17 cellular contexts compared by ENCODE assay signal in genomic region chr12:3214508-3215365, GRCh38.
DNase-seq lines count a peak whose midpoint lies in the region; ATAC-seq, FAIRE-seq and TF ChIP-seq lines count a peak whose summit lies in the region.
"Had no signal": no experiment of that assay in that cellular context is flagged by ENCODE, and none has a peak within 500 bp of the region (broad histone marks: within the 10 kb centered on the region; RNA-seq: fewer than 3 reads in every experiment).

No MANE protein-coding gene starts in this region.

- peak overlapping the region; percentile 69 for H3K18ac ChIP-seq in neuronal stem cell (ENCODE audit: low read length)

- WGBS in K562 (ENCODE audit: insufficient coverage, low coverage, missing lambda C conversion rate) = 0% methylated on average over 16 of the region's 21 CpGs
- no CpG with 5 or more reads among the region's 21 CpGs for WGBS in neuronal stem cell (ENCODE audit: extremely low coverage in 2 of 2, insufficient read length in 2 of 2, insufficient replicate concordance in 1 of 2), 2 donors

- TF ChIP-seq RAD21 in K562 (CRISPR knock-in tag; conservative IDR thresholded peaks at IDR 0.05 in 1 of 2, IDR thresholded peaks at IDR 0.05 in 1 of 2) = no peak

- CTCF ChIA-PET in K562 (lab: Yijun Ruan, JAX; ENCODE audit: low intra/inter-chr PET ratio) = no interaction called here

- H3K4me1 ChIP-seq in K562 (replicated peaks in 1 of 2; ENCODE audit: control insufficient read depth in 2 of 2, insufficient read depth in 2 of 2, low read length in 2 of 2) = no peaks in the 10 kb centered on the region
- H3K4me1 ChIP-seq in neuronal stem cell (ENCODE audit: control insufficient read depth in 2 of 2, insufficient read depth in 1 of 2, low read depth in 1 of 2, low read length in 2 of 2) = peaks cover 30 to 39% of the 10 kb centered on the region in 2 donors

- H3K79me1 ChIP-seq in neuronal stem cell (ENCODE audit: low read depth, low read length) = no peaks in the 10 kb centered on the region

- no peak for TF ChIP-seq CTCF in K562 (IDR thresholded peaks at IDR 0.05 in 2 of 3, conservative IDR thresholded peaks at IDR 0.05 in 1 of 3; ENCODE audit: insufficient read depth in 2 of 3, low read depth in 1 of 3, low read length in 3 of 3)

- H3K9me3 ChIP-seq in K562 (replicated peaks; ENCODE audit: control insufficient read depth, insufficient read depth, low read depth, low read length) (no peaks in the 10 kb centered on the region), neuronal stem cell (replicated peaks in 1 of 2; ENCODE audit: control insufficient read depth in 2 of 2, insufficient read depth in 1 of 2, low read depth in 1 of 2, low read length in 2 of 2) (no peaks in the 10 kb centered on the region)
- H3K9me3 ChIP-seq: mucosa of descending colon, testis had no signal

- H2AFZ ChIP-seq in K562 (ENCODE audit: low read depth, low read length) (no peak overlapping the region), neuronal stem cell (ENCODE audit: low read length) (no peak overlapping the region)

- no peak overlapping the region for H2BK15ac ChIP-seq in neuronal stem cell (ENCODE audit: low read length)

- H3K4me3 ChIP-seq in K562 = no peak overlapping the region
- no peak overlapping the region for H3K4me3 ChIP-seq in neuronal stem cell (ENCODE audit: low read length in 2 of 2)
- H3K4me3 ChIP-seq: mucosa of descending colon, testis had no signal

- H3K14ac ChIP-seq in neuronal stem cell (ENCODE audit: low read length) = no peak overlapping the region

- no peak overlapping the region for H4K8ac ChIP-seq in neuronal stem cell (ENCODE audit: low read depth, low read length)

- FAIRE-seq in K562 (lab: Jason Lieb, UNC) = no peak
- FAIRE-seq: GM12892 had no signal

- H2BK5ac ChIP-seq in neuronal stem cell (ENCODE audit: low read length) = no peak overlapping the region

- no peaks in the 10 kb centered on the region for H3K36me3 ChIP-seq in K562 (ENCODE audit: control insufficient read depth, insufficient read depth, low read length)
- no peaks in the 10 kb centered on the region for H3K36me3 ChIP-seq in neuronal stem cell (replicated peaks in 1 of 2; ENCODE audit: control insufficient read depth in 2 of 2, insufficient read depth in 2 of 2, low read length in 2 of 2)

- no peak overlapping the region for H3K23ac ChIP-seq in neuronal stem cell (ENCODE audit: low read depth, low read length, poor library complexity)

- 0 out of 3 replicates have a peak, but pooled peaks have one; percentile 26 for ATAC-seq in K562
- ATAC-seq: mucosa of descending colon, Panc1, sciatic nerve had no signal

- no peaks in the 10 kb centered on the region for H4K20me1 ChIP-seq in K562 (replicated peaks; ENCODE audit: control insufficient read depth, insufficient read depth, low read length)

- no peak overlapping the region for H2BK120ac ChIP-seq in neuronal stem cell (ENCODE audit: low read depth, low read length)

- no peaks in the 10 kb centered on the region for H3K79me2 ChIP-seq in K562 (ENCODE audit: control insufficient read depth, insufficient read depth, low read length)

- no peak overlapping the region for H2BK12ac ChIP-seq in neuronal stem cell (ENCODE audit: low read length)

- no peak for TF ChIP-seq POLR2A in K562 (conservative IDR thresholded peaks at IDR 0.05)

- in situ Hi-C loops in K562 (cut with MboI) = no loop called here

- H3K9ac ChIP-seq in K562 (ENCODE audit: insufficient read depth in 1 of 2, low read depth in 2 of 2, low read length in 2 of 2) (no peak overlapping the region), neuronal stem cell (ENCODE audit: low read depth, low read length, poor library complexity) (no peak overlapping the region)

- POLR2A ChIA-PET in K562 (lab: Yijun Ruan, JAX) = interaction anchor here (0.6 to 1.3 kb wide), 3 partner anchors 8 to 11 kb away, joined by 3 to 4 read pairs (median 4); no protein-coding TSS in a partner anchor

- peak; percentile 59 for DNase-seq in NCI-H2029 (lab: John Stamatoyannopoulos, UW)
- DNase-seq in NCI-H2029 treated with DMSO at 0.1 percent for 48 hours (lab: John Stamatoyannopoulos, UW) = no peak
- DNase-seq in NCI-H1694 treated with DMSO at 0.1 percent for 48 hours (lab: John Stamatoyannopoulos, UW) = peak; percentile 28
- peak in 2 of 4 experiments; percentile 15 for DNase-seq in K562 (ENCODE audit: extremely low read depth in 1 of 4, low spot score in 3 of 4)
- no peak for DNase-seq in neuronal stem cell (ENCODE audit: low spot score)
- no peak for DNase-seq in HPDE6-E6E7 (ENCODE audit: extremely low spot score)
- no peak for DNase-seq in cerebellar nuclear complex (lab: John Stamatoyannopoulos, UW)
- DNase-seq in HCEC 1CT = no peak
- DNase-seq: 8988T; activated CD8-positive, alpha-beta memory T cell treated with anti-CD3 and anti-CD28 coated beads, Interleukin-2, amount 50 U/mL, for 4 hours; HFFc6; mucosa of descending colon; T-helper 9 cell; testis had no signal

- peak overlapping the region; percentile 2 for H2AK5ac ChIP-seq in neuronal stem cell (ENCODE audit: low read depth, low read length)

- no peak for TF ChIP-seq EP300 in K562 (IDR thresholded peaks at IDR 0.05; ENCODE audit: low read length)

- no TSS peak for BruUV-seq in K562 (replicated peaks; lab: Mats Ljungman, UMichigan)

- H3K27ac ChIP-seq in K562 (ENCODE audit: extremely low read depth, low read depth, low read length) = no peak overlapping the region
- no peak overlapping the region for H3K27ac ChIP-seq in neuronal stem cell (replicated peaks; ENCODE audit: low read length)
- H3K27ac ChIP-seq: testis had no signal

- H3K9me1 ChIP-seq in K562 (ENCODE audit: control insufficient read depth, insufficient read depth, low read length) = no peaks in the 10 kb centered on the region

- no peak overlapping the region for H3K4me2 ChIP-seq in K562 (ENCODE audit: insufficient read depth, low read length)
- peak overlapping the region; percentile 55 for H3K4me2 ChIP-seq in neuronal stem cell (ENCODE audit: insufficient read depth, low read length, poor library complexity, severe bottlenecking)

- no peak overlapping the region for H4K91ac ChIP-seq in neuronal stem cell (ENCODE audit: low read depth, low read length, poor library complexity)

- H3K4ac ChIP-seq in neuronal stem cell (ENCODE audit: low read length) = no peak overlapping the region

- H3K27me3 ChIP-seq in K562 (ENCODE audit: control insufficient read depth in 2 of 2, insufficient read depth in 2 of 2, low read length in 2 of 2) (peaks cover 3 to 22% of the 10 kb centered on the region in 2 experiments; a peak in 3 of 5 replicates), neuronal stem cell (ENCODE audit: control insufficient read depth in 3 of 3, insufficient read depth in 3 of 3, low read depth in 1 of 3, low read length in 3 of 3) (no peaks in the 10 kb centered on the region)
- H3K27me3 ChIP-seq: testis had no signal

- intact Hi-C loops in K562 (cut with micrococcal nuclease) = no loop called here

TF ChIP-seq in K562, 482 proteins besides CTCF, POLR2A, EP300 and RAD21:
- TF ChIP-seq ZNF436 (CRISPR knock-in tag; IDR thresholded peaks at IDR 0.05) (no peak), CREB5 (CRISPR knock-in tag; IDR thresholded peaks at IDR 0.05) (no peak), RBM14 (IDR thresholded peaks at IDR 0.05; ENCODE audit: borderline replicate concordance, insufficient read depth, low read depth, low read length) (no peak), MAFK (IDR thresholded peaks at IDR 0.05; ENCODE audit: low read length) (no peak), SMARCA4 (IDR thresholded peaks at IDR 0.05) (no peak), BDP1 (IDR thresholded peaks at IDR 0.05; ENCODE audit: insufficient read depth, insufficient read length) (no peak), ELF2 (CRISPR knock-in tag; IDR thresholded peaks at IDR 0.05) (no peak), ZNF780A (CRISPR knock-in tag; IDR thresholded peaks at IDR 0.05) (no peak), ZNF644 (tag; IDR thresholded peaks at IDR 0.05; ENCODE audit: low read depth) (no peak), POU5F1 (IDR thresholded peaks at IDR 0.05; ENCODE audit: borderline replicate concordance, low read depth, low read length, partially characterized antibody) (no peak), GTF2A2 (tag; IDR thresholded peaks at IDR 0.05) (no peak), HMG20B (CRISPR knock-in tag; IDR thresholded peaks at IDR 0.05) (no peak), ATF1 (CRISPR knock-in tag; IDR thresholded peaks at IDR 0.05) (no peak), ATF1 (tag; IDR thresholded peaks at IDR 0.05) (no peak)
TF ChIP-seq in K562: peak in this region for 0.

Comparison
In these comparisons a context has a peak if more than half of its experiments do, and no peak if none do; other contexts are left out.
1. DNase-seq: peak in NCI-H2029 (single experiment) and NCI-H1694 treated with DMSO at 0.1 percent for 48 hours (single experiment); none in NCI-H2029 treated with DMSO at 0.1 percent for 48 hours (single experiment), neuronal stem cell (single experiment), HPDE6-E6E7 (single experiment), cerebellar nuclear complex (0 of 2) and HCEC 1CT (single experiment).